Comparison of ENCODE assay signal across 9 cellular contexts in the genomic region with DNA sequence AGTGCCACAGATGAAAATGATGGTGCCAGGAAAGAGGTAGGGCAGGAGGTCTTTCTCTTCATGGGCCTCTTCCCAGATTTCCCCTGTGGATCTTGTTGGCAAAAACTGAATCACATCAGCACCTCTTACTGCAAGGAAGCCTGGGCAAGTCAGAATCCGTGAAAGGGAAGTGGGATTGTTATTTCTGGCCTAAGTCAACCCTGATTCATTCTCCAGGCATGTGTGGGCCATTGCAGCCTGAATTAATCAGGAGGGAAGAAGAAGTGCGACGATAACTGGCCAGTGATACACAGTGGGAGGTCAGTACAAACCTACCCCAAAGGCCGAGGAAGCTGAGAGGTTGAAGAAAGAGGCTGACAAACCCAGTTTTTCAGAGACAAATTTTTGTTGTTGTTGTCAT. TPM values are rescaled to one million over a fixed set of nuclear protein-coding genes. Genes with fewer than 3 reads are reported as not detected.
A peak's percentile ranks its signal among the peaks of the same experiment; 100 is the strongest.
DNase-seq lines count a peak whose midpoint lies in the region; ATAC-seq and TF ChIP-seq lines count a peak whose summit lies in the region.
"Had no signal": no experiment of that assay in that cellular context is flagged by ENCODE, and none has a peak within 500 bp of the region (broad histone marks: within the 10 kb centered on the region; RNA-seq: fewer than 3 reads in every experiment).

No MANE protein-coding gene starts in this region.

- peak overlapping the region; percentile 65 for H3K27ac Mint-ChIP-seq in MCF 10A (ENCODE audit: low read depth, unreplicated experiment)

- H3K9me3 Mint-ChIP-seq in MCF 10A (ENCODE audit: unreplicated experiment): peaks cover 6% of the 10 kb centered on the region

- H3K27me3 ChIP-seq in left lung (no peaks in the 10 kb centered on the region), testis (no peaks in the 10 kb centered on the region)
- H3K27me3 ChIP-seq: ovary had no signal

- H3K4me1 Mint-ChIP-seq in MCF 10A (ENCODE audit: insufficient read depth, unreplicated experiment): peaks cover 10% of the 10 kb centered on the region

- peak overlapping the region; percentile 0 to 84 for H3K27ac ChIP-seq in left lung
- H3K27ac ChIP-seq in testis: no peak overlapping the region
- H3K27ac ChIP-seq: ovary had no signal

- no peak for TF ChIP-seq CTCF in MCF 10A (IDR thresholded peaks at IDR 0.05; ENCODE audit: unreplicated experiment)
- no peak for TF ChIP-seq CTCF in left lung (IDR thresholded peaks at IDR 0.05)
- no peak for TF ChIP-seq CTCF in testis (IDR thresholded peaks at IDR 0.05)

- H3K4me1 ChIP-seq in left lung: peaks cover 0 to 27% of the 10 kb centered on the region in 2 donors
- peaks cover 3% of the 10 kb centered on the region for H3K4me1 ChIP-seq in testis

- CTCF ChIA-PET in MCF 10A (lab: Yijun Ruan, JAX): interaction anchor here (1.1 to 1.7 kb wide), 2 partner anchors 18 to 52 kb away, joined by 3 to 6 read pairs; a partner anchor contains a TSS

- no peak for TF ChIP-seq POLR2A in testis (IDR thresholded peaks at IDR 0.05)

- H3K36me3 ChIP-seq in left lung (no peaks in the 10 kb centered on the region), testis (ENCODE audit: low read depth, missing control alignments) (no peaks in the 10 kb centered on the region)
- H3K36me3 ChIP-seq: ovary had no signal

- WGBS in testis, 2 donors: 44 to 50% methylated on average over 4 of the region's 4 CpGs

- DNase-seq in Right ventricle myocardium inferior (ENCODE audit: missing footprints): no peak
- DNase-seq in cardiac septum (ENCODE audit: low spot score): no peak
- peak; percentile 94 for DNase-seq in MCF 10A (ENCODE audit: unreplicated experiment)
- DNase-seq in left lung: no peak
- DNase-seq in putamen (ENCODE audit: low spot score): no peak
- DNase-seq in testis: no peak
- DNase-seq in D341Med (ENCODE audit: low spot score): no peak
- DNase-seq: ovary had no signal

- H3K4me3 ChIP-seq in left lung: no peak overlapping the region
- H3K4me3 ChIP-seq in testis: no peak overlapping the region
- H3K4me3 ChIP-seq: ovary had no signal

- intact Hi-C loops in Right ventricle myocardium inferior (cut with DNase I): no loop called here
- intact Hi-C loops in cardiac septum (cut with DNase I): no loop called here
- intact Hi-C loops in MCF 10A (cut with micrococcal nuclease): no loop called here
- intact Hi-C loops in left lung (cut with DNase I): no loop called here
- intact Hi-C loops in testis (cut with DNase I; ENCODE audit: low total_unique reads): no loop called here

- no peaks in the 10 kb centered on the region for H3K27me3 Mint-ChIP-seq in MCF 10A (ENCODE audit: insufficient read depth, unreplicated experiment)

- no peak overlapping the region for H3K4me3 Mint-ChIP-seq in MCF 10A (ENCODE audit: unreplicated experiment)

- BruUV-seq in MCF 10A (replicated peaks; lab: Mats Ljungman, UMichigan): no TSS peak

- POLR2A ChIA-PET in MCF 10A (lab: Yijun Ruan, JAX): interaction anchor here (0.7 to 1.7 kb wide), 5 partner anchors 18 to 36 kb away, joined by 3 to 5 read pairs (median 4); a partner anchor contains a TSS

- H3K9me3 ChIP-seq in left lung: no peaks in the 10 kb centered on the region
- no peaks in the 10 kb centered on the region for H3K9me3 ChIP-seq in testis
- H3K9me3 ChIP-seq: ovary had no signal

- no peaks in the 10 kb centered on the region for H3K36me3 Mint-ChIP-seq in MCF 10A (ENCODE audit: insufficient read depth, unreplicated experiment)

- ATAC-seq in Right ventricle myocardium inferior: peak; percentile 70
- ATAC-seq in left lung: peak; percentile 79
- no peak for ATAC-seq in GM18517 (IDR thresholded peaks at IDR 0.05; ENCODE audit: unreplicated experiment)

RNA-seq across cellular contexts. Expression of a gene that starts 17.9 kb away (rescaled TPM):
- total RNA-seq in Right ventricle myocardium inferior (35.8 TPM), cardiac septum (27.2 TPM), MCF 10A (2022) (106 and 119 TPM in 2 replicates), left lung (10 to 100 TPM; 48.6 to 52.7 TPM), testis (10 to 100 TPM; 58.1 to 71.1 TPM)
- polyA plus RNA-seq in testis (ENCODE audit: insufficient read depth, low read depth, low replicate concordance): 135 TPM

RNA-seq across cellular contexts. Expression of a gene that starts 27.3 kb away (rescaled TPM):
- total RNA-seq in Right ventricle myocardium inferior (11.1 TPM), cardiac septum (22.0 TPM), MCF 10A (2022) (50.4 and 51.9 TPM in 2 replicates), left lung (100 to 1,000 TPM in 1 of 2 donors, 10 to 100 TPM in 1; 80.3 to 133 TPM), testis (10 to 100 TPM; 68.6 to 70.7 TPM)
- 41.4 TPM for polyA plus RNA-seq in testis (ENCODE audit: insufficient read depth, low read depth, low replicate concordance)

Comparison
In these comparisons a context has a peak if more than half of its experiments do, and no peak if none do; other contexts are left out.
1. H3K27ac ChIP-seq: peak in left lung (2 of 2); none in testis (0 of 2).